In the genomic region with DNA sequence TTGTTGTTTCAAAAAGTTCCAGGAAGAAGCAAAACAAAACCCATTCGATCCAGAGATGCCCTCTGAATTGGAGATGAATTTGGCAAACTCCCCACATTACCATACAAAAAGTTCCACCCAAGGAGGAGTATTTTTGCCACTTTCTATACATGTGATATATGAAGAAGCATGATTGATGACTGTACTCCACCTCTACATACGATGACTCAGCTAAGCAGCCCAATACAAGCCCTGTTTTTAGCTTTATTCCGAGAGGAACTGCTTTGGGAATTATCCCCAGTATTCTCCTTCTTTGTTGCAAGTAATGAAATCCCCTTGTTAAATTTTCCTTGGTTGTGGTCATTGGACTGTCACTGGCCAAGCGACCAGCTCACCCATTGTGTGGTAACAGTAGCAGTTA, we compare ENCODE assay signal across 23 cellular contexts. TPM values are rescaled to one million over a fixed set of nuclear protein-coding genes. Genes with fewer than 3 reads are reported as not detected.
DNase-seq lines count a peak whose midpoint lies in the region; ATAC-seq, FAIRE-seq and TF ChIP-seq lines count a peak whose summit lies in the region.
"Had no signal": no experiment of that assay in that cellular context is flagged by ENCODE, and none has a peak within 500 bp of the region (broad histone marks: within the 10 kb centered on the region; RNA-seq: fewer than 3 reads in every experiment).

No MANE protein-coding gene starts in this region.

- H3K9me2 ChIP-seq in Karpas-422 (replicated peaks; ENCODE audit: insufficient read depth, low read length) = no peaks in the 10 kb centered on the region

- 0 out of 2 replicates have a peak overlapping the region, but pooled peaks have one; percentile 5 for H2AFZ ChIP-seq in Karpas-422 (ENCODE audit: low read length)
- peak overlapping the region; percentile 45 for H2AFZ ChIP-seq in parathyroid adenoma
- H2AFZ ChIP-seq: GM23248 had no signal

- peaks cover 14% of the 10 kb centered on the region for H3K4me1 ChIP-seq in A549
- H3K4me1 ChIP-seq in Karpas-422 (ENCODE audit: low read length) = peaks cover 24% of the 10 kb centered on the region
- H3K4me1 ChIP-seq in foreskin keratinocyte = peaks cover 8% of the 10 kb centered on the region
- peaks cover 16% of the 10 kb centered on the region for H3K4me1 ChIP-seq in parathyroid adenoma
- H3K4me1 ChIP-seq: Caco-2 had no signal

- H3K4me2 ChIP-seq in A549 (no peak overlapping the region), Karpas-422 (ENCODE audit: low read depth, low read length, poor library complexity, severe bottlenecking) (no peak overlapping the region), parathyroid adenoma (ENCODE audit: low read length) (no peak overlapping the region)

- H3K27ac ChIP-seq in A549 (no peak overlapping the region), Karpas-422 (ENCODE audit: low read length) (no peak overlapping the region), foreskin keratinocyte (no peak overlapping the region), parathyroid adenoma (no peak overlapping the region)
- H3K27ac ChIP-seq: C4-2B, GM23248 had no signal

- no peak for TF ChIP-seq EP300 in A549 (IDR thresholded peaks at IDR 0.05)

- no peak for TF ChIP-seq POLR2A in A549 (IDR thresholded peaks at IDR 0.05; ENCODE audit: low read length)

- ATAC-seq in A549 = no peak
- peak; percentile 58 for ATAC-seq in foreskin keratinocyte
- ATAC-seq in Right ventricle myocardium superior (ENCODE audit: poor library complexity) = no peak
- no peak for ATAC-seq in GM21390 (IDR thresholded peaks at IDR 0.05; ENCODE audit: unreplicated experiment)

- no peak for TF ChIP-seq CTCF in A549 (IDR thresholded peaks at IDR 0.05)
- no peak for TF ChIP-seq CTCF in foreskin keratinocyte (conservative IDR thresholded peaks at IDR 0.05)
- TF ChIP-seq CTCF in parathyroid adenoma (IDR thresholded peaks at IDR 0.05) = no peak

- WGBS in A549 (ENCODE audit: missing lambda C conversion rate) = 67% methylated on average over 4 of the region's 4 CpGs

- CTCF ChIA-PET in A549 (lab: Yijun Ruan, JAX) = interaction anchor here (2.5 to 13.3 kb wide), 2 partner anchors 11 to 48 kb away, joined by 8 to 251 read pairs; no protein-coding TSS in a partner anchor

- H3K79me2 ChIP-seq in Karpas-422 (ENCODE audit: low read length) (no peaks in the 10 kb centered on the region), parathyroid adenoma (no peaks in the 10 kb centered on the region)

- TF ChIP-seq RAD21 in A549 (conservative IDR thresholded peaks at IDR 0.05 in 1 of 2, IDR thresholded peaks at IDR 0.05 in 1 of 2) = no peak

- H3K36me3 ChIP-seq in Karpas-422 (ENCODE audit: insufficient read depth, low read length) = no peaks in the 10 kb centered on the region
- no peaks in the 10 kb centered on the region for H3K36me3 ChIP-seq in parathyroid adenoma (ENCODE audit: control insufficient read depth, insufficient read depth, low read length)

- no peak overlapping the region for H3K4me3 ChIP-seq in A549
- H3K4me3 ChIP-seq in Karpas-422 (ENCODE audit: low read length) = no peak overlapping the region
- no peak overlapping the region for H3K4me3 ChIP-seq in parathyroid adenoma (ENCODE audit: low read depth, low read length)
- H3K4me3 ChIP-seq: GM23248 had no signal

- FAIRE-seq in A549 (lab: Jason Lieb, UNC) = no peak
- FAIRE-seq: D721Med, G401.6, GM12891, GM19239, H54, HTR-8/SVneo had no signal

- no peaks in the 10 kb centered on the region for H4K20me1 ChIP-seq in Karpas-422 (ENCODE audit: insufficient read depth, low read depth, low read length)

- H3K9me3 ChIP-seq in A549 (no peaks in the 10 kb centered on the region), Karpas-422 (ENCODE audit: low read length) (no peaks in the 10 kb centered on the region), parathyroid adenoma (ENCODE audit: control insufficient read depth, low read length) (no peaks in the 10 kb centered on the region)
- H3K9me3 ChIP-seq: Caco-2 had no signal

- intact Hi-C loops in Right ventricle myocardium superior (cut with DNase I) = no loop called here

- H3K27me3 ChIP-seq in Karpas-422 (ENCODE audit: low read length) (no peaks in the 10 kb centered on the region), foreskin keratinocyte (no peaks in the 10 kb centered on the region), parathyroid adenoma (ENCODE audit: control insufficient read depth, insufficient read depth, low read length) (no peaks in the 10 kb centered on the region)

- no peak for DNase-seq in A549 (ENCODE audit: low read depth in 1 of 2, low spot score in 1 of 2)
- DNase-seq in Karpas-422 = no peak
- peak in 1 of 2 donors; percentile 10 for DNase-seq in foreskin keratinocyte
- DNase-seq in cerebellum (ENCODE audit: low spot score) = no peak
- no peak for DNase-seq in Right ventricle myocardium superior
- DNase-seq: ACHN; AML-193; Caco-2; CD4-positive, alpha-beta T cell; GM23248; HCEC 1CT had no signal

- POLR2A ChIA-PET in A549 (lab: Yijun Ruan, JAX) = no interaction called here

- H3K9ac ChIP-seq in Karpas-422 (ENCODE audit: low read length) = no peak overlapping the region
- H3K9ac ChIP-seq in parathyroid adenoma = no peak overlapping the region
- H3K9ac ChIP-seq: GM23248 had no signal

TF ChIP-seq in A549, 52 proteins besides CTCF, POLR2A, EP300 and RAD21:
- TF ChIP-seq, protein P1, sequence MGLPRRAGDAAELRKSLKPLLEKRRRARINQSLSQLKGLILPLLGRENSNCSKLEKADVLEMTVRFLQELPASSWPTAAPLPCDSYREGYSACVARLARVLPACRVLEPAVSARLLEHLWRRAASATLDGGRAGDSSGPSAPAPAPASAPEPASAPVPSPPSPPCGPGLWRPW (IDR thresholded peaks at IDR 0.05) = no peak
- TF ChIP-seq ZSCAN20 (CRISPR knock-in tag; IDR thresholded peaks at IDR 0.05) = no peak
- peak; percentile 33 for TF ChIP-seq MAFK (IDR thresholded peaks at IDR 0.05; ENCODE audit: partially characterized antibody)
TF ChIP-seq in A549: peak in this region for 1.

RNA-seq across cellular contexts. Expression of a gene that starts 11.4 kb away (rescaled TPM):
- 0.81 and 1.0 TPM in 2 replicates for polyA plus RNA-seq in A549 (2011; rRNA removed)
- polyA plus RNA-seq in A549 (2012; cell fraction: cytosol; rRNA removed) = 0.33 and 0.45 TPM in 2 replicates
- 0.55 and 0.61 TPM in 2 replicates for polyA plus RNA-seq in A549 (2012; cell fraction: nucleus; rRNA removed)
- polyA plus RNA-seq in A549 (2017; fragmentation: RNase III; extraction: RNeasy Plus Mini Kit Qiagen cat#74134 plus additional on column Dnase treatment) = 0.54 to 0.83 TPM (median 0.64 TPM) in 3 replicates
- polyA minus RNA-seq in A549 (2011; rRNA and poly(A)+ RNA removed) = 0.45 and 0.73 TPM in 2 replicates
- not detected in 2 replicates for total RNA-seq in Karpas-422 (2014; rRNA removed; shearing (Covaris generic); ENCODE audit: low replicate concordance)
- 0.34 and 0.42 TPM in 2 replicates for total RNA-seq in foreskin keratinocyte
- polyA plus RNA-seq in foreskin keratinocyte = 1.2 and 1.4 TPM in 2 replicates
- not detected for total RNA-seq in cerebellum
- 0.43 TPM for total RNA-seq in Right ventricle myocardium superior
- total RNA-seq: A172; CD4-positive, alpha-beta T cell had no signal
- polyA plus RNA-seq: GM23248, IgD-negative memory B cell had no signal

RNA-seq across cellular contexts. Expression of a gene that starts 13.8 kb away (rescaled TPM):
- polyA plus RNA-seq in A549 (2011; rRNA removed) = 17.3 and 18.5 TPM in 2 replicates
- polyA plus RNA-seq in A549 (2012; cell fraction: cytosol; rRNA removed) = 27.7 and 44.4 TPM in 2 replicates
- polyA plus RNA-seq in A549 (2012; cell fraction: nucleus; rRNA removed) = 69.3 and 96.5 TPM in 2 replicates
- 21.5 to 31.0 TPM (median 29.8 TPM) in 3 replicates for polyA plus RNA-seq in A549 (2017; fragmentation: RNase III; extraction: RNeasy Plus Mini Kit Qiagen cat#74134 plus additional on column Dnase treatment)
- polyA minus RNA-seq in A549 (2011; rRNA and poly(A)+ RNA removed) = 14.0 and 17.0 TPM in 2 replicates
- total RNA-seq in Karpas-422 (2014; rRNA removed; shearing (Covaris generic); ENCODE audit: low replicate concordance) = 3.4 and 3.8 TPM in 2 replicates
- total RNA-seq in foreskin keratinocyte = 51.9 and 52.0 TPM in 2 replicates
- polyA plus RNA-seq in foreskin keratinocyte = 56.9 and 62.5 TPM in 2 replicates
- total RNA-seq in cerebellum = 15.0 TPM
- total RNA-seq in Right ventricle myocardium superior = 50.0 TPM

RNA-seq across cellular contexts. Expression of a gene that starts 42.2 kb away (rescaled TPM):
- polyA plus RNA-seq in A549 (2011; rRNA removed) (7.8 and 12.9 TPM in 2 replicates), A549 (2017; fragmentation: RNase III; extraction: RNeasy Plus Mini Kit Qiagen cat#74134 plus additional on column Dnase treatment) (7.9 to 9.9 TPM (median 9.6 TPM) in 3 replicates), foreskin keratinocyte (10.2 and 17.6 TPM in 2 replicates)
- 11.9 and 15.3 TPM in 2 replicates for polyA plus RNA-seq in A549 (2012; cell fraction: cytosol; rRNA removed)
- 33.3 and 42.3 TPM in 2 replicates for polyA plus RNA-seq in A549 (2012; cell fraction: nucleus; rRNA removed)
- polyA minus RNA-seq in A549 (2011; rRNA and poly(A)+ RNA removed) = 17.8 and 19.7 TPM in 2 replicates
- total RNA-seq in Karpas-422 (2014; rRNA removed; shearing (Covaris generic); ENCODE audit: low replicate concordance) = 2.2 TPM in 2 replicates
- total RNA-seq in foreskin keratinocyte (13.6 and 20.7 TPM in 2 replicates), cerebellum (27.2 TPM), Right ventricle myocardium superior (21.2 TPM)
- polyA plus RNA-seq: IgD-negative memory B cell had no signal

RNA-seq across cellular contexts. Expression of a gene that starts 43.6 kb away (rescaled TPM):
- polyA plus RNA-seq in A549 (2011; rRNA removed) (not detected in 2 replicates), A549 (2017; fragmentation: RNase III; extraction: RNeasy Plus Mini Kit Qiagen cat#74134 plus additional on column Dnase treatment) (not detected in 3 replicates), foreskin keratinocyte (not detected in 2 replicates)
- not detected in 2 replicates for polyA plus RNA-seq in A549 (2012; cell fraction: cytosol; rRNA removed)
- polyA plus RNA-seq in A549 (2012; cell fraction: nucleus; rRNA removed) = not detected in 2 replicates
- not detected in 2 replicates for polyA minus RNA-seq in A549 (2011; rRNA and poly(A)+ RNA removed)
- not detected in 2 replicates for total RNA-seq in Karpas-422 (2014; rRNA removed; shearing (Covaris generic); ENCODE audit: low replicate concordance)
- total RNA-seq in foreskin keratinocyte (not detected in 2 replicates), cerebellum (not detected), Right ventricle myocardium superior (not detected)
- total RNA-seq: A172; Caco-2; CD4-positive, alpha-beta T cell; GM23248 had no signal
- polyA plus RNA-seq: BJ, GM23248, IgD-negative memory B cell had no signal

RNA-seq across cellular contexts. Expression of a gene that starts 54.6 kb away (rescaled TPM):
- polyA plus RNA-seq in A549 (2011; rRNA removed) = not detected in 2 replicates
- not detected in 2 replicates for polyA plus RNA-seq in A549 (2012; cell fraction: cytosol; rRNA removed)
- not detected in 2 replicates for polyA plus RNA-seq in A549 (2012; cell fraction: nucleus; rRNA removed)
- polyA plus RNA-seq in A549 (2017; fragmentation: RNase III; extraction: RNeasy Plus Mini Kit Qiagen cat#74134 plus additional on column Dnase treatment) = not detected in 3 replicates
- polyA minus RNA-seq in A549 (2011; rRNA and poly(A)+ RNA removed) = not detected in 2 replicates
- not detected in 2 replicates for total RNA-seq in Karpas-422 (2014; rRNA removed; shearing (Covaris generic); ENCODE audit: low replicate concordance)
- not detected in 2 replicates for total RNA-seq in foreskin keratinocyte
- polyA plus RNA-seq in foreskin keratinocyte = not detected in 2 replicates
- not detected for total RNA-seq in cerebellum
- total RNA-seq in Right ventricle myocardium superior = not detected
- total RNA-seq: A172; Caco-2; CD4-positive, alpha-beta T cell; GM23248 had no signal
- polyA plus RNA-seq: BJ, GM23248, IgD-negative memory B cell had no signal
